ENCODE assay signal across 23 cellular contexts in the genomic region with DNA sequence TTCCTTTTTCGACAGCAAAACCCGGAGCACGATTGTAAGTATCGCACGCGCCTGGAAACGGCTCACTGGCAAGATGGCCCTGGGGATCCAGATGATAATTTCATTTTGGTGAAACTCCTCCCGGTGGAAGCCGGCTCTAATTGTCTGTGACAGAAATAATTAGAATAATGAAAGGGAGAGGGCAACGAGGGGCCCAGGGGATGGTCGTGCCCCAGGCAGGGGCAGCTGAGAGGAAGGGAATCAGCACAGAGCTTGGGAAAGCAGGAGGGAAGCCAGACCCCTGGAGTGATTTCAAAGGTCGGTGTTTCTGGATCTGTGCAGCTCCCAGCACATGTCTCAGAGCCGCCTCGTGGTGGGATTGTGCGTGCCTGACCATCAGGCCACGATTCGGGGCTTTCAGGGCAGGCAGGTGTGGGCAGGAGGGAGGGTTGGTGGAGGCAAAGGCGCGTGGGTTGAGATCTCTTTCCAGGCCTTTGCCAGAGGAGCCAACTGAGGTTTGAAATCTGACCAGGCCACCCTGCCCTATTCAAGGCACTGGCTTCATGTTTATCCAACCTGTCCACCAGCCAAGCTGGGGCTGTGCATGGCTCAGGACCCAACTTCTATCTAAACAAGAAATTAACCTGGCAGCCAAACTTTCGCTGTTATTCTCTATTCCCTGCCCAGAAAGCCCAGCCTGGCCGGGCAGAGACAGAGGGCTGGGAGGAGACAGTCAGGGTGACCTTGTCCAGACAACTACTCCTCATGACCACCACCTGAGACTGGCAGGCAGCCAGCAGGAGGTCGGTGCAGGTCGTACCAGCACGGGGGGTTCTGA. TPM values are rescaled to one million over a fixed set of nuclear protein-coding genes. Genes with fewer than 3 reads are reported as not detected.
DNase-seq lines count a peak whose midpoint lies in the region; ATAC-seq and TF ChIP-seq lines count a peak whose summit lies in the region.
"Had no signal": no experiment of that assay in that cellular context is flagged by ENCODE, and none has a peak within 500 bp of the region (broad histone marks: within the 10 kb centered on the region; RNA-seq: fewer than 3 reads in every experiment).

No MANE protein-coding gene starts in this region.

- H4K20me1 ChIP-seq in GM23338 (replicated peaks; ENCODE audit: insufficient read depth), result no peaks in the 10 kb centered on the region

- H3K36me3 ChIP-seq in adrenal gland (replicated peaks in 1 of 2) (no peaks in the 10 kb centered on the region), sigmoid colon (no peaks in the 10 kb centered on the region), GM23338 (ENCODE audit: insufficient read depth) (no peaks in the 10 kb centered on the region)
- H3K36me3 ChIP-seq: colonic mucosa, spleen had no signal

- no peak overlapping the region for H3K27ac Mint-ChIP-seq in GM23338

- no peak overlapping the region for H3K4me3 Mint-ChIP-seq in GM23338

- peaks cover 30% of the 10 kb centered on the region for H3K4me1 Mint-ChIP-seq in GM23338

- no peaks in the 10 kb centered on the region for H3K9me3 Mint-ChIP-seq in GM23338

- TF ChIP-seq CTCF in adrenal gland (IDR thresholded peaks at IDR 0.05) (no peak), sigmoid colon (IDR thresholded peaks at IDR 0.05) (peak in 2 of 4 experiments; percentile 14 to 41), GM23338 (conservative IDR thresholded peaks at IDR 0.05; ENCODE audit: low read depth in 2 of 2) (no peak)

- no peaks in the 10 kb centered on the region for H3F3A ChIP-seq in GM23338 (replicated peaks; ENCODE audit: low read depth)

- no peak overlapping the region for H3K4me2 ChIP-seq in GM23338

- H3K9me2 ChIP-seq in GM23338 (ENCODE audit: insufficient read depth), result no peaks in the 10 kb centered on the region

- TF ChIP-seq RAD21 in Ishikawa (IDR thresholded peaks at IDR 0.05; ENCODE audit: low read depth), result no peak

- H3K27ac ChIP-seq in adrenal gland (peak overlapping the region in 1 of 5 donors; percentile 10), sigmoid colon (peak overlapping the region in 3 of 4 donors; percentile 80 to 88 (median 82)), GM23338 (ENCODE audit: low read depth) (no peak overlapping the region)
- H3K27ac ChIP-seq: colonic mucosa, spleen, suprapubic skin had no signal

- peaks cover 3% of the 10 kb centered on the region for H3K27me3 Mint-ChIP-seq in GM23338 (ENCODE audit: insufficient read depth, low read depth, poor library complexity)

- ATAC-seq in left lobe of liver (peak; percentile 83), GM23338 (no peak), GM18505 (IDR thresholded peaks at IDR 0.05; ENCODE audit: unreplicated experiment) (no peak)
- ATAC-seq: GM12878, left colon had no signal

- H3K4me1 ChIP-seq in adrenal gland (replicated peaks in 1 of 2) (no peaks in the 10 kb centered on the region), sigmoid colon (peaks cover 0 to 48% (median 42%) of the 10 kb centered on the region in 4 donors), GM23338 (ENCODE audit: insufficient read depth) (0 out of 2 replicates have a peak, but pooled peaks cover 2% of the 10 kb centered on the region)
- H3K4me1 ChIP-seq: colonic mucosa, suprapubic skin had no signal

- intact Hi-C loops in adrenal gland (cut with DNase I), result no loop called here
- intact Hi-C loops in sigmoid colon (cut with DNase I), result no loop called here

- H3K4me3 ChIP-seq in adrenal gland, result no peak overlapping the region
- H3K4me3 ChIP-seq in sigmoid colon, result no peak overlapping the region
- H3K4me3 ChIP-seq in GM23338, result no peak overlapping the region
- H3K4me3 ChIP-seq: colonic mucosa, GM12878, spleen, suprapubic skin had no signal

- H3K27me3 ChIP-seq in adrenal gland (no peaks in the 10 kb centered on the region), sigmoid colon (no peaks in the 10 kb centered on the region), GM23338 (ENCODE audit: insufficient read depth) (no peaks in the 10 kb centered on the region)
- H3K27me3 ChIP-seq: colonic mucosa had no signal

- TF ChIP-seq EP300 in Ishikawa (IDR thresholded peaks at IDR 0.05; ENCODE audit: borderline replicate concordance) (no peak), sigmoid colon (IDR thresholded peaks at IDR 0.05) (peak; percentile 39 to 77 (median 49))

- no peak overlapping the region for H2AFZ ChIP-seq in GM23338

- 67 to 85% (median 70%) methylated on average over 21 to 24 of the region's 24 CpGs for WGBS in adrenal gland, 4 donors
- 79 to 80% methylated on average over 24 of the region's 24 CpGs for WGBS in sigmoid colon, 2 donors

- H3K36me3 Mint-ChIP-seq in GM23338 (ENCODE audit: low read depth), result no peaks in the 10 kb centered on the region; the same call in 2 of the 3 replicates

- no peaks in the 10 kb centered on the region for H3K9me3 ChIP-seq in adrenal gland (replicated peaks in 1 of 3)
- no peaks in the 10 kb centered on the region for H3K9me3 ChIP-seq in sigmoid colon
- H3K9me3 ChIP-seq: colonic mucosa, spleen, suprapubic skin had no signal

- TF ChIP-seq POLR2A in adrenal gland (IDR thresholded peaks at IDR 0.05) (no peak), sigmoid colon (IDR thresholded peaks at IDR 0.05) (no peak), GM18505 (IDR thresholded peaks at IDR 0.05; ENCODE audit: borderline replicate concordance, extremely low read depth, insufficient read depth, insufficient read length) (no peak)

- peak in 4 of 7 donors; percentile 15 to 31 (median 21) for DNase-seq in adrenal gland
- peak; percentile 79 for DNase-seq in left lobe of liver (ENCODE audit: low spot score)
- DNase-seq in sigmoid colon, result peak; percentile 87
- no peak for DNase-seq in GM23338 (ENCODE audit: low spot score)
- DNase-seq in effector CD4-positive, alpha-beta T cell, result no peak
- DNase-seq: activated CD4-positive, alpha-beta T cell treated with anti-CD3 and anti-CD28 coated beads, Interleukin-2, amount 50 U/mL, for 4 hours; activated naive CD4-positive, alpha-beta T cell; anterior cingulate cortex; colonic mucosa; foreskin melanocyte; GF-D8; Karpas-422; NCI-H146; NCI-H2227 treated with DMSO at 0.1 percent for 48 hours; NK-92 treated with Interleukin-12 subunit alpha and Interleukin-12 subunit beta, amount 100 ng/mL, for 24 hours; RPMI8226; spleen had no signal

- no peaks in the 10 kb centered on the region for H3K79me2 ChIP-seq in GM23338 (replicated peaks; ENCODE audit: insufficient read depth)

TF ChIP-seq in Ishikawa, 13 proteins besides CTCF, POLR2A, EP300 and RAD21 (continues in another document):
- TF ChIP-seq, protein P1, sequence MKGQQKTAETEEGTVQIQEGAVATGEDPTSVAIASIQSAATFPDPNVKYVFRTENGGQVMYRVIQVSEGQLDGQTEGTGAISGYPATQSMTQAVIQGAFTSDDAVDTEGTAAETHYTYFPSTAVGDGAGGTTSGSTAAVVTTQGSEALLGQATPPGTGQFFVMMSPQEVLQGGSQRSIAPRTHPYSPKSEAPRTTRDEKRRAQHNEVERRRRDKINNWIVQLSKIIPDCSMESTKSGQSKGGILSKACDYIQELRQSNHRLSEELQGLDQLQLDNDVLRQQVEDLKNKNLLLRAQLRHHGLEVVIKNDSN (IDR thresholded peaks at IDR 0.05), result no peak
- TF ChIP-seq, protein P2, sequence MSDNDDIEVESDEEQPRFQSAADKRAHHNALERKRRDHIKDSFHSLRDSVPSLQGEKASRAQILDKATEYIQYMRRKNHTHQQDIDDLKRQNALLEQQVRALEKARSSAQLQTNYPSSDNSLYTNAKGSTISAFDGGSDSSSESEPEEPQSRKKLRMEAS (IDR thresholded peaks at IDR 0.05), result peak; percentile 61
- TF ChIP-seq TCF12 (IDR thresholded peaks at IDR 0.05; ENCODE audit: low read depth), result 0 out of 2 replicates have a peak, but pooled peaks have one; percentile 18
- no peak for TF ChIP-seq CREB1 (IDR thresholded peaks at IDR 0.05; ENCODE audit: low read depth)
- TF ChIP-seq TEAD4 (IDR thresholded peaks at IDR 0.05), result no peak
- no peak for TF ChIP-seq FOXM1 (IDR thresholded peaks at IDR 0.05; ENCODE audit: borderline replicate concordance, low read depth)
- no peak for TF ChIP-seq YY1 (IDR thresholded peaks at IDR 0.05; ENCODE audit: low read depth)
- TF ChIP-seq NFIC (IDR thresholded peaks at IDR 0.05), result 0 out of 2 replicates have a peak, but pooled peaks have one; percentile 24
- no peak for TF ChIP-seq TAF1 (IDR thresholded peaks at IDR 0.05; ENCODE audit: low read depth)
- TF ChIP-seq ZBTB7A (IDR thresholded peaks at IDR 0.05; ENCODE audit: low read depth), result no peak

TF ChIP-seq in GM23338, 12 proteins besides CTCF, POLR2A, EP300 and RAD21:
- TF ChIP-seq CREB1 (CRISPR knock-in tag; IDR thresholded peaks at IDR 0.05; ENCODE audit: low read depth), result no peak
TF ChIP-seq in GM23338: peak in this region for 0.

RNA-seq across cellular contexts. Expression of a gene that starts 27.8 kb away (rescaled TPM):
- 1 to 10 TPM in 7 of 8 donors, under 1 TPM in 1; 0.67 to 6.7 (median 2.2) TPM for total RNA-seq in adrenal gland
- polyA plus RNA-seq in adrenal gland, result 1 to 10 TPM; 1.8 to 3.9 (median 3.1) TPM
- 260 TPM for total RNA-seq in left lobe of liver
- total RNA-seq in sigmoid colon, result 10 to 100 TPM; 17.4 to 33.9 (median 20.2) TPM
- 1 to 10 TPM in 2 of 3 donors, under 1 TPM in 1; 0.60 to 5.7 (median 3.0) TPM for polyA plus RNA-seq in sigmoid colon
- total RNA-seq in GM23338 (2014; rRNA removed; shearing (Covaris generic)), result 3.4 and 3.9 TPM in 2 replicates
- 1.3 and 1.4 TPM in 2 replicates for polyA plus RNA-seq in GM23338 (2016; fragmentation: Nextera tagmentation; extraction: Ambion mirVana)
- total RNA-seq: T-helper 1 cell treated with Interleukin-12 subunit alpha and Interleukin-12 subunit beta and Interleukin-4 antibody, amounts not matched to agents 30 ng/mL and 1 ng/mL, for 36 hours had no signal

Comparison
In these comparisons a context has a peak if more than half of its experiments do, and no peak if none do; other contexts are left out.
1. DNase-seq: peak in adrenal gland (4 of 7), left lobe of liver (single experiment) and sigmoid colon (single experiment); none in GM23338 (single experiment) and effector CD4-positive, alpha-beta T cell (single experiment).